ENCODE assay signal across 9 cellular contexts in genomic region chr13:43388282-43389034, GRCh38.
DNase-seq lines count a peak whose midpoint lies in the region; ATAC-seq and TF ChIP-seq lines count a peak whose summit lies in the region.
"Had no signal": no experiment of that assay in that cellular context is flagged by ENCODE, and none has a peak within 500 bp of the region (broad histone marks: within the 10 kb centered on the region; RNA-seq: fewer than 3 reads in every experiment).

No MANE protein-coding gene starts in this region.

- H3K36me3 ChIP-seq in Karpas-422 (ENCODE audit: insufficient read depth, low read length), result no peaks in the 10 kb centered on the region

- no peak for TF ChIP-seq CTCF in foreskin keratinocyte (conservative IDR thresholded peaks at IDR 0.05)

- no peaks in the 10 kb centered on the region for H4K20me1 ChIP-seq in Karpas-422 (ENCODE audit: insufficient read depth, low read depth, low read length)

- H3K9ac ChIP-seq in Karpas-422 (ENCODE audit: low read length), result no peak overlapping the region

- H2AFZ ChIP-seq in Karpas-422 (ENCODE audit: low read length), result no peak overlapping the region

- H3K27ac ChIP-seq in foreskin keratinocyte, result no peak overlapping the region
- H3K27ac ChIP-seq in Karpas-422 (ENCODE audit: low read length), result no peak overlapping the region

- no peaks in the 10 kb centered on the region for H3K9me2 ChIP-seq in Karpas-422 (replicated peaks; ENCODE audit: insufficient read depth, low read length)

- no peak overlapping the region for H3K4me3 ChIP-seq in Karpas-422 (ENCODE audit: low read length)

- H3K4me2 ChIP-seq in Karpas-422 (ENCODE audit: low read depth, low read length, poor library complexity, severe bottlenecking), result no peak overlapping the region

- no peaks in the 10 kb centered on the region for H3K79me2 ChIP-seq in Karpas-422 (ENCODE audit: low read length)

- no peaks in the 10 kb centered on the region for H3K9me3 ChIP-seq in Karpas-422 (ENCODE audit: low read length)

- peak; percentile 57 for ATAC-seq in GM19452 (IDR thresholded peaks at IDR 0.05; ENCODE audit: unreplicated experiment)
- ATAC-seq in foreskin keratinocyte, result peak; percentile 99

- no peaks in the 10 kb centered on the region for H3K27me3 ChIP-seq in foreskin keratinocyte
- no peaks in the 10 kb centered on the region for H3K27me3 ChIP-seq in Karpas-422 (ENCODE audit: low read length)

- H3K4me1 ChIP-seq in foreskin keratinocyte (peaks cover 11% of the 10 kb centered on the region), Karpas-422 (ENCODE audit: low read length) (no peaks in the 10 kb centered on the region)

- DNase-seq in COR-L47 (lab: John Stamatoyannopoulos, UW), result peak; percentile 11
- DNase-seq in HPDE6-E6E7 (ENCODE audit: extremely low spot score), result peak; percentile 44
- DNase-seq in foreskin keratinocyte, result peak; percentile 65 to 85
- no peak for DNase-seq in dermis blood vessel endothelial cell
- no peak for DNase-seq in ecto neural progenitor cell (ENCODE audit: low spot score)
- no peak for DNase-seq in Karpas-422
- DNase-seq in stimulated activated CD4-positive, alpha-beta T cell treated with anti-CD3 and anti-CD28 coated beads, Interleukin-1b, Interleukin-23, amount 100 ng/mL, for 48 hours, result no peak
- DNase-seq: activated CD4-positive, CD25-positive, alpha-beta regulatory T cell had no signal

Comparison
In these comparisons a context has a peak if more than half of its experiments do, and no peak if none do; other contexts are left out.
1. DNase-seq: peak in COR-L47 (single experiment), HPDE6-E6E7 (single experiment) and foreskin keratinocyte (2 of 2); none in dermis blood vessel endothelial cell (single experiment), ecto neural progenitor cell (single experiment), Karpas-422 (single experiment) and stimulated activated CD4-positive, alpha-beta T cell treated with anti-CD3 and anti-CD28 coated beads, Interleukin-1b, Interleukin-23, amount 100 ng/mL, for 48 hours (single experiment).